Comparison of ENCODE assay signal across 6 cellular contexts in genomic region chr22:50199836-50200332, GRCh38. TPM values are rescaled to one million over a fixed set of nuclear protein-coding genes. Genes with fewer than 3 reads are reported as not detected.
A peak's percentile ranks its signal among the peaks of the same experiment; 100 is the strongest.
DNase-seq lines count a peak whose midpoint lies in the region; ATAC-seq and TF ChIP-seq lines count a peak whose summit lies in the region.

No MANE protein-coding gene starts in this region.

- ATAC-seq in T-helper 17 cell = no peak

- no peak for TF ChIP-seq CTCF in GM12875 (IDR thresholded peaks at IDR 0.05; ENCODE audit: borderline replicate concordance, insufficient read depth, low read depth, low read length)

- peaks cover 13% of the 10 kb centered on the region for H3K4me1 Mint-ChIP-seq in T-helper 17 cell

- DNase-seq in T-helper 17 cell = no peak
- DNase-seq in iris pigment epithelial cell (ENCODE audit: low read depth) = peak; percentile 21
- no peak for DNase-seq in DMS79 treated with DMSO at 0.1 percent for 48 hours (lab: John Stamatoyannopoulos, UW)
- no peak for DNase-seq in HuH-7.5 (ENCODE audit: low spot score)
- no peak for DNase-seq in NCI-H1092 (lab: John Stamatoyannopoulos, UW)

- no peaks in the 10 kb centered on the region for H3K9me3 ChIP-seq in T-helper 17 cell (ENCODE audit: control insufficient read depth, low read length, poor library complexity, severe bottlenecking)

- peak overlapping the region; percentile 82 for H3K4me3 Mint-ChIP-seq in T-helper 17 cell

- H3K27me3 Mint-ChIP-seq in T-helper 17 cell = no peaks in the 10 kb centered on the region

- peak overlapping the region; percentile 72 for H3K4me3 ChIP-seq in GM12875 (ENCODE audit: low read depth, low read length)

- peak overlapping the region; percentile 41 for H3K27ac Mint-ChIP-seq in T-helper 17 cell

- peaks cover 2% of the 10 kb centered on the region for H3K36me3 Mint-ChIP-seq in T-helper 17 cell (ENCODE audit: low read depth)

RNA-seq across cellular contexts. Expression of gene SELENOO, which starts 0.9 kb away (rescaled TPM):
- total RNA-seq in T-helper 17 cell = 10 to 100 TPM; 27.4 to 29.5 TPM

RNA-seq across cellular contexts. Expression of gene TRABD, which starts 14.2 kb away (rescaled TPM):
- total RNA-seq in T-helper 17 cell = 100 to 1,000 TPM; 141 to 158 TPM

RNA-seq across cellular contexts. Expression of gene PANX2, which starts 29.4 kb away (rescaled TPM):
- total RNA-seq in T-helper 17 cell = under 1 TPM in 1 of 2 donors, not detected in 1; 0.29 TPM

RNA-seq across cellular contexts. Expression of gene TUBGCP6, which starts 44.9 kb away (rescaled TPM):
- 100 to 1,000 TPM; 110 to 122 TPM for total RNA-seq in T-helper 17 cell

RNA-seq across cellular contexts. Expression of gene HDAC10, which starts 51.2 kb away (rescaled TPM):
- total RNA-seq in T-helper 17 cell = 100 to 1,000 TPM in 1 of 2 donors, 10 to 100 TPM in 1; 95.5 to 105 TPM
